In the genomic region with DNA sequence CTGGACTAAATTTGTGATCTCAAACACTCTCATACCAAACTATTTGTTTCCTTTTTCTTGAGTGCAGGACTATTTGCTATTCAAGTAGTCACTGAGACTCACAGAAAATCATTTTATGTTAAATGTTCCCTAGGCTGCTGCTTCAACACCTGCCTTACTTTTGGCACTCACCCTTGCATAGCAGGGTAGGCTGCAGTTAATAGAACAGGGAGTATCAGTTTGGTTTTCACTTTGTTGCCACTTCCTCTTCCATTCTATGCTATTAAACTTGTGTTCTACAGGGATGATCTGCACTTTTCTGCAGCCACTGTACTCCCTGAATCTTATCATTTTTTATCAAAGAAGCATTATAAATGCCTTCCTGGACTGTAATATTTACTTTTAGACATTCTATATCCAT, we compare ENCODE assay signal across 14 cellular contexts.
DNase-seq lines count a peak whose midpoint lies in the region; ATAC-seq and TF ChIP-seq lines count a peak whose summit lies in the region.
"Had no signal": no experiment of that assay in that cellular context is flagged by ENCODE, and none has a peak within 500 bp of the region (broad histone marks: within the 10 kb centered on the region; RNA-seq: fewer than 3 reads in every experiment).

No MANE protein-coding gene starts in this region.

- no peak overlapping the region for H3K27ac ChIP-seq in stomach
- H3K27ac ChIP-seq: C4-2B, gastroesophageal sphincter, parathyroid adenoma had no signal

- TF ChIP-seq CTCF in GM20000 (IDR thresholded peaks at IDR 0.05; ENCODE audit: extremely low read depth, missing control alignments) = no peak
- TF ChIP-seq CTCF in stomach (IDR thresholded peaks at IDR 0.05) = no peak

- TF ChIP-seq EP300 in stomach (IDR thresholded peaks at IDR 0.05) = no peak

- peaks cover 0 to 6% (median 0%) of the 10 kb centered on the region in 4 donors for H3K9me3 ChIP-seq in stomach
- H3K9me3 ChIP-seq: gastroesophageal sphincter had no signal

- no peaks in the 10 kb centered on the region for H3K4me1 ChIP-seq in stomach
- H3K4me1 ChIP-seq: gastroesophageal sphincter, parathyroid adenoma had no signal

- ATAC-seq in GM18517 (IDR thresholded peaks at IDR 0.05; ENCODE audit: unreplicated experiment) (peak; percentile 99), HG02970 (IDR thresholded peaks at IDR 0.05; ENCODE audit: low FRiP score, unreplicated experiment) (peak; percentile 94)
- ATAC-seq: gastroesophageal sphincter had no signal

- no peaks in the 10 kb centered on the region for H3K27me3 ChIP-seq in stomach
- H3K27me3 ChIP-seq: gastroesophageal sphincter had no signal

- no peak overlapping the region for H3K4me3 ChIP-seq in stomach
- H3K4me3 ChIP-seq: gastroesophageal sphincter had no signal

- no peaks in the 10 kb centered on the region for H3K36me3 ChIP-seq in stomach
- H3K36me3 ChIP-seq: gastroesophageal sphincter had no signal

- intact Hi-C loops in stomach (cut with DNase I; ENCODE audit: low total_unique reads) = no loop called here

- DNase-seq in GM20000 (ENCODE audit: low spot score) (peak; percentile 22), Kasumi-1 (lab: John Stamatoyannopoulos, UW) (peak; percentile 7 to 10), stomach (no peak)
- no peak for DNase-seq in stimulated activated CD4-positive, alpha-beta T cell treated with anti-CD3 and anti-CD28 coated beads, Interleukin-15, amount 100 ng/mL, for 24 hours
- DNase-seq in activated T-cell treated with anti-CD3 and anti-CD28 coated beads, Interleukin-2, amount 50 U/mL, for 48 hours = no peak
- DNase-seq in activated CD4-positive, CD25-positive, alpha-beta regulatory T cell (lab: John Stamatoyannopoulos, UW) = no peak
- DNase-seq: activated CD4-positive, alpha-beta T cell treated with anti-CD3 and anti-CD28 coated beads for 4 hours; cortex of kidney; NCI-H2107 had no signal

- no peak for TF ChIP-seq POLR2A in stomach (IDR thresholded peaks at IDR 0.05)

Comparison
In these comparisons a context has a peak if more than half of its experiments do, and no peak if none do; other contexts are left out.
1. DNase-seq: peak in GM20000 (single experiment) and Kasumi-1 (2 of 2); none in stimulated activated CD4-positive, alpha-beta T cell treated with anti-CD3 and anti-CD28 coated beads, Interleukin-15, amount 100 ng/mL, for 24 hours (single experiment), stomach (single experiment), activated T-cell treated with anti-CD3 and anti-CD28 coated beads, Interleukin-2, amount 50 U/mL, for 48 hours (0 of 2) and activated CD4-positive, CD25-positive, alpha-beta regulatory T cell (0 of 4).